In genomic region chr3:182612332-182612731, GRCh38 we compare ENCODE assay signal across 29 cellular contexts.
"Had no signal": no experiment of that assay in that cellular context is flagged by ENCODE, and none has a peak within 500 bp of the region (broad histone marks: within the 10 kb centered on the region; RNA-seq: fewer than 3 reads in every experiment).

No MANE protein-coding gene starts in this region.

- H3K9me3 Mint-ChIP-seq: dendritic cell treated with granulocyte-macrophage colony-stimulating factor and Interleukin-4, amounts not matched to agents 40 ng/mL and 50 ng/mL, for 4 days; effector memory CD8-positive, alpha-beta T cell; endodermal cell had no signal

- H3K36me3 ChIP-seq: colonic mucosa, esophagus muscularis mucosa, esophagus squamous epithelium, gastrocnemius medialis, gastroesophageal sphincter, heart left ventricle, heart right ventricle had no signal

- ATAC-seq: effector memory CD8-positive, alpha-beta T cell; esophagus mucosa; foreskin keratinocyte; gastrocnemius medialis; gastroesophageal sphincter; heart left ventricle; heart right ventricle had no signal

- H3K4me1 ChIP-seq: esophagus muscularis mucosa, gastrocnemius medialis, gastroesophageal sphincter, heart left ventricle had no signal

- H3K4me2 ChIP-seq: hepatocyte had no signal

- H3K27me3 Mint-ChIP-seq: dendritic cell treated with granulocyte-macrophage colony-stimulating factor and Interleukin-4, amounts not matched to agents 40 ng/mL and 50 ng/mL, for 4 days had no signal

- H3K27ac ChIP-seq: colonic mucosa, coronary artery, dorsolateral prefrontal cortex, epithelial cell of prostate, esophagus muscularis mucosa, esophagus squamous epithelium, foreskin keratinocyte, gastrocnemius medialis, gastroesophageal sphincter, heart left ventricle, heart right ventricle, hepatocyte had no signal

- H3K4me3 Mint-ChIP-seq: dendritic cell treated with granulocyte-macrophage colony-stimulating factor and Interleukin-4, amounts not matched to agents 40 ng/mL and 50 ng/mL, for 4 days; effector memory CD8-positive, alpha-beta T cell; endodermal cell had no signal

- H3K9me3 ChIP-seq: colonic mucosa, esophagus muscularis mucosa, esophagus squamous epithelium, gastrocnemius medialis, gastroesophageal sphincter, heart left ventricle, heart right ventricle had no signal

- H3K4me3 ChIP-seq: colonic mucosa, coronary artery, dorsolateral prefrontal cortex, esophagus muscularis mucosa, esophagus squamous epithelium, gastrocnemius medialis, gastroesophageal sphincter, heart left ventricle, heart right ventricle, hepatocyte had no signal

- H3K27me3 ChIP-seq: colonic mucosa, dorsolateral prefrontal cortex, esophagus squamous epithelium, foreskin keratinocyte, gastrocnemius medialis, heart left ventricle, hepatocyte had no signal

- H2AFZ ChIP-seq: hepatocyte had no signal

- H3K27ac Mint-ChIP-seq: dendritic cell treated with granulocyte-macrophage colony-stimulating factor and Interleukin-4, amounts not matched to agents 40 ng/mL and 50 ng/mL, for 4 days; effector memory CD8-positive, alpha-beta T cell; endodermal cell had no signal

- DNase-seq: colonic mucosa; cortex of kidney; dermis blood vessel endothelial cell; dorsolateral prefrontal cortex; effector CD4-positive, alpha-beta T cell; effector CD8-positive, alpha-beta T cell; effector memory CD4-positive, alpha-beta T cell; effector memory CD8-positive, alpha-beta T cell; endodermal cell; erythroblast; esophagus squamous epithelium; foreskin fibroblast; foreskin keratinocyte; foreskin melanocyte; gastrocnemius medialis; glutamatergic neuron; head of caudate nucleus; heart left ventricle; heart right ventricle had no signal

- H3K79me2 ChIP-seq: hepatocyte had no signal

- FAIRE-seq: endometrium, endothelial cell of umbilical vein, frontal cortex had no signal
